Comparison of ENCODE assay signal across 8 cellular contexts in the genomic region with DNA sequence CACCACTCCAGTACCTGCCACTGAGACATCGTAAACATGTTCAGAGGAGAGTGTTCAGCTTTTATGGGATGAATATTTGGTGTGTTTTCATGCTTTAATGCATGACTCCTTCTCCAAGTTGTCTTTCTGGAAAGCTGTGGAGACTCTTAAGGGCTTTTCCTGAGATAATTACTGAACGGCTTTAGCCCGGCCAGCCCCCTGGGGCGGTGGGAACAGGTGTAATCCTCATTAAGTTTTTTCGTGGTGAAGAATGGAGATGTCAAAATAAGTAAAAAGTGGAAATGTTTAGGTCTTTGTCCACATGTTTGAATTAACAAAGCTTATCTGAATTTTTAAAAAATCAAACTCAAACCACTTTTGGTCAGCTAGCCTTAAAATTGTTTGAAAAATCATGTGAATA. TPM values are rescaled to one million over a fixed set of nuclear protein-coding genes. Genes with fewer than 3 reads are reported as not detected.
DNase-seq lines count a peak whose midpoint lies in the region; FAIRE-seq and TF ChIP-seq lines count a peak whose summit lies in the region.

No MANE protein-coding gene starts in this region.

- H3K4me1 Mint-ChIP-seq in Calu3 (ENCODE audit: low read depth, unreplicated experiment), result peaks cover 28% of the 10 kb centered on the region
- H3K4me1 Mint-ChIP-seq in endothelial cell (ENCODE audit: unreplicated experiment), result peaks cover 12% of the 10 kb centered on the region

- TF ChIP-seq CTCF in Calu3 (IDR thresholded peaks at IDR 0.05; ENCODE audit: unreplicated experiment), result no peak
- no peak for TF ChIP-seq CTCF in endothelial cell (IDR thresholded peaks at IDR 0.05; ENCODE audit: unreplicated experiment)
- TF ChIP-seq CTCF in ovary (IDR thresholded peaks at IDR 0.05), result no peak

- H3K27ac ChIP-seq in ovary, result peak overlapping the region; percentile 75 to 93

- H3K36me3 ChIP-seq in ovary, result no peaks in the 10 kb centered on the region

- H3K9me3 Mint-ChIP-seq in Calu3 (ENCODE audit: low read depth, unreplicated experiment) (no peaks in the 10 kb centered on the region), endothelial cell (ENCODE audit: unreplicated experiment) (no peaks in the 10 kb centered on the region)

- H3K4me3 ChIP-seq in ovary, result peak overlapping the region; percentile 93

- no peaks in the 10 kb centered on the region for H3K9me3 ChIP-seq in ovary

- no peaks in the 10 kb centered on the region for H3K27me3 ChIP-seq in ovary

- H3K27ac Mint-ChIP-seq in Calu3 (ENCODE audit: unreplicated experiment) (peak overlapping the region; percentile 83), endothelial cell (ENCODE audit: unreplicated experiment) (no peak overlapping the region)

- no peak for TF ChIP-seq POLR2A in ovary (IDR thresholded peaks at IDR 0.05)
- no peak for TF ChIP-seq POLR2A in GM12891 (IDR thresholded peaks at IDR 0.05; ENCODE audit: low read depth, low read length)

- 3 to 5% (median 4%) methylated on average over 5 of the region's 5 CpGs for WGBS in ovary, 3 donors

- H3K27me3 Mint-ChIP-seq in Calu3 (ENCODE audit: unreplicated experiment), result no peaks in the 10 kb centered on the region
- H3K27me3 Mint-ChIP-seq in endothelial cell (ENCODE audit: unreplicated experiment), result no peaks in the 10 kb centered on the region

- CTCF ChIA-PET in Calu3 (lab: Charles Lee), result interaction anchor here (0.7 kb wide), 1 partner anchor 11 kb away, joined by 3 read pairs; no protein-coding TSS in a partner anchor

- no TSS peak for BruUV-seq in Calu3 (replicated peaks; lab: Mats Ljungman, UMichigan)

- H3K4me3 Mint-ChIP-seq in Calu3 (ENCODE audit: low read depth, unreplicated experiment), result peak overlapping the region; percentile 75
- peak overlapping the region; percentile 99 for H3K4me3 Mint-ChIP-seq in endothelial cell (ENCODE audit: unreplicated experiment)

- TF ChIP-seq EP300 in ovary (IDR thresholded peaks at IDR 0.05), result no peak

- intact Hi-C loops in Calu3 (cut with micrococcal nuclease; ENCODE audit: unreplicated experiment), result no loop called here
- intact Hi-C loops in ovary (cut with DNase I), result loop anchor here in 1 of 4 donors (10.0 kb wide), 1 partner anchor 140 kb away; no protein-coding TSS in a partner anchor

- peaks cover 6% of the 10 kb centered on the region for H3K4me1 ChIP-seq in ovary (ENCODE audit: insufficient read depth)

- DNase-seq in Calu3 (no peak), NCI-H69 (lab: John Stamatoyannopoulos, UW) (peak; percentile 71), endothelial cell (ENCODE audit: low spot score) (no peak), ovary (no peak), H4 (ENCODE audit: low spot score) (no peak), GM12891 (ENCODE audit: insufficient read length, low spot score) (no peak), cerebellar nuclear complex (lab: John Stamatoyannopoulos, UW) (no peak)
- DNase-seq in stimulated activated CD4-positive, alpha-beta T cell treated with anti-CD3 and anti-CD28 coated beads, Interleukin-1b, Interleukin-23, amount 100 ng/mL, for 48 hours, result no peak

- FAIRE-seq in GM12891 (lab: Jason Lieb, UNC), result no peak

- H3K36me3 Mint-ChIP-seq in Calu3 (ENCODE audit: insufficient read depth, unreplicated experiment), result peaks cover 32% of the 10 kb centered on the region
- H3K36me3 Mint-ChIP-seq in endothelial cell (ENCODE audit: low read depth, unreplicated experiment), result no peaks in the 10 kb centered on the region

TF ChIP-seq in GM12891, 5 proteins besides CTCF, POLR2A, EP300 and RAD21:
- TF ChIP-seq POU2F2 (IDR thresholded peaks at IDR 0.05; ENCODE audit: low read depth, low read length), result no peak
- TF ChIP-seq SPI1 (IDR thresholded peaks at IDR 0.05; ENCODE audit: low read depth, low read length), result no peak
- no peak for TF ChIP-seq POLR2AphosphoS5 (IDR thresholded peaks at IDR 0.05; ENCODE audit: low read depth, low read length)
- TF ChIP-seq TAF1 (IDR thresholded peaks at IDR 0.05; ENCODE audit: low read depth, low read length), result no peak
- no peak for TF ChIP-seq PAX5 (IDR thresholded peaks at IDR 0.05; ENCODE audit: insufficient read depth, low read length, severe bottlenecking)

RNA-seq across cellular contexts. Expression of gene SYNE2, which starts 1.5 kb away (rescaled TPM):
- total RNA-seq in Calu3 (2022), result 142 and 171 TPM in 2 replicates
- total RNA-seq in endothelial cell (ENCODE audit: unreplicated experiment), result 35.9 TPM
- total RNA-seq in ovary, result 100 to 1,000 TPM; 106 to 262 (median 191) TPM
- polyA plus RNA-seq in ovary, result 100 to 1,000 TPM in 1 of 2 donors, 10 to 100 TPM in 1; 65.1 to 121 TPM
- 6.1 and 10.3 TPM in 2 replicates for total RNA-seq in H4 (2014; rRNA removed; shearing (Covaris generic))
- polyA plus RNA-seq in GM12891 (2012; ENCODE audit: low read depth, missing spikeins), result 10.6 TPM
